In the genomic region with DNA sequence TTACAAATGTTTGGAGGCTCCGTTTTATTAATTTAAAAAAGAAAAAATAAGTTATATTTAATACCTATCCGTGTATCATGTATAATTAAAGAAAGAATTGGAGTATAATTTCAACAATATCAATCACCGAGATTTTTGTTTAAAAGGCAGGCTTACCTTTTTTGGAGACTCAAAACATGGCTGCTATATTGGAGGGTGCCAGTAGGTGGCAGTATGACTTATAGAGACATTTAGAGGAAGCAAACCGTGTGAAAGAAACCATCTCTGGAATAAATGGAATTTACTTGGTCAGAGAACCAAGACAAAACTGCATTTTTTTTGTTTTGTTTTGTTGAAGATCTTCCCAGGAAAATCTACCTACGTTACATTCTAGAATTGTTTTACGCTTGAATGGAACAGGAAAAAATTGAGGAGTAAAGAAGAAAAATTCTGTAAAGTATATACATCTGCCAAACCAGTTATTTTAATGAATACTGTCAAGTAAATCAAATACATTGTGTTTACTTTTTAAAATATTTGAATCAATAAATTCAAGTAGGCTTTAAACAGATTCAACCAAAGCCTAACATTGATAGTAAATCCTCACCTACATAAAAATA, we compare ENCODE assay signal across 8 cellular contexts.
DNase-seq lines count a peak whose midpoint lies in the region; ATAC-seq and TF ChIP-seq lines count a peak whose summit lies in the region.

No MANE protein-coding gene starts in this region.

- DNase-seq in DMS 273 (lab: John Stamatoyannopoulos, UW; ENCODE audit: unreplicated experiment) (peak; percentile 85), Kasumi-1 (lab: John Stamatoyannopoulos, UW) (peak; percentile 20 to 39), cerebellar cortex (ENCODE audit: low spot score) (peak; percentile 34), mesendoderm (peak; percentile 75), amniotic stem cell (lab: John Stamatoyannopoulos, UW) (no peak)
- DNase-seq in stimulated activated naive CD8-positive, alpha-beta T cell treated with anti-CD3 and anti-CD28 coated beads, Interleukin-15, amount 100 ng/mL, for 72 hours = peak; percentile 39 to 43

- no peak overlapping the region for H3K27ac ChIP-seq in mesendoderm (ENCODE audit: low read depth, low read length)

- H3K4me2 ChIP-seq in mesendoderm (ENCODE audit: low read length) = no peak overlapping the region

- H3K4me3 ChIP-seq in WI38 (ENCODE audit: low read depth, low read length) (no peak overlapping the region), mesendoderm (ENCODE audit: low read length) (no peak overlapping the region)

- no peak overlapping the region for H3K4ac ChIP-seq in mesendoderm (ENCODE audit: low read depth, low read length)

- TF ChIP-seq CTCF in WI38 (IDR thresholded peaks at IDR 0.05; ENCODE audit: low read depth, low read length) = 0 out of 2 replicates have a peak, but pooled peaks have one; percentile 19

- no peak overlapping the region for H2BK5ac ChIP-seq in mesendoderm (ENCODE audit: low read length)

- no peaks in the 10 kb centered on the region for H3K27me3 ChIP-seq in mesendoderm (ENCODE audit: insufficient read depth, low read length, poor library complexity)

- no peak overlapping the region for H3K9ac ChIP-seq in mesendoderm (ENCODE audit: low read length)

- H2AK5ac ChIP-seq in mesendoderm (ENCODE audit: low read length) = no peak overlapping the region

- H3K56ac ChIP-seq in mesendoderm (ENCODE audit: low read length) = no peak overlapping the region

- H3K27me3 Mint-ChIP-seq in stimulated activated naive CD8-positive, alpha-beta T cell treated with anti-CD3 and anti-CD28 coated beads, Interleukin-15, amount 100 ng/mL, for 72 hours = peaks cover 13% of the 10 kb centered on the region

- no peak overlapping the region for H3K4me3 Mint-ChIP-seq in stimulated activated naive CD8-positive, alpha-beta T cell treated with anti-CD3 and anti-CD28 coated beads, Interleukin-15, amount 100 ng/mL, for 72 hours

- no peaks in the 10 kb centered on the region for H3K4me1 ChIP-seq in mesendoderm (ENCODE audit: control insufficient read depth, low read depth, low read length)

- no peaks in the 10 kb centered on the region for H3K79me2 ChIP-seq in mesendoderm (ENCODE audit: control insufficient read depth, insufficient read depth, low read length)

- no peak overlapping the region for H2BK120ac ChIP-seq in mesendoderm (ENCODE audit: low read depth, low read length)

- H4K8ac ChIP-seq in mesendoderm (ENCODE audit: low read depth, low read length) = no peak overlapping the region

- no peak overlapping the region for H3K27ac Mint-ChIP-seq in stimulated activated naive CD8-positive, alpha-beta T cell treated with anti-CD3 and anti-CD28 coated beads, Interleukin-15, amount 100 ng/mL, for 72 hours

- H3K36me3 ChIP-seq in mesendoderm (ENCODE audit: control insufficient read depth, insufficient read depth, low read length) = no peaks in the 10 kb centered on the region

- H3K23ac ChIP-seq in mesendoderm (ENCODE audit: low read length) = no peak overlapping the region

- no peaks in the 10 kb centered on the region for H3K4me1 Mint-ChIP-seq in stimulated activated naive CD8-positive, alpha-beta T cell treated with anti-CD3 and anti-CD28 coated beads, Interleukin-15, amount 100 ng/mL, for 72 hours

- WGBS in mesendoderm (ENCODE audit: extremely low coverage, insufficient coverage, low lambda C conversion rate) = no CpG with 5 or more reads among the region's 6 CpGs

- no peak overlapping the region for H2BK15ac ChIP-seq in mesendoderm (replicated peaks; ENCODE audit: low read depth)

- H4K5ac ChIP-seq in mesendoderm (ENCODE audit: low read length) = no peak overlapping the region

- H3K79me1 ChIP-seq in mesendoderm (ENCODE audit: low read length) = no peaks in the 10 kb centered on the region

- H3K9me3 Mint-ChIP-seq in stimulated activated naive CD8-positive, alpha-beta T cell treated with anti-CD3 and anti-CD28 coated beads, Interleukin-15, amount 100 ng/mL, for 72 hours = no peaks in the 10 kb centered on the region

- ATAC-seq in stimulated activated naive CD8-positive, alpha-beta T cell treated with anti-CD3 and anti-CD28 coated beads, Interleukin-15, amount 100 ng/mL, for 72 hours = no peak
- ATAC-seq in HG03342 (IDR thresholded peaks at IDR 0.05; ENCODE audit: unreplicated experiment) = no peak

- H3K18ac ChIP-seq in mesendoderm (ENCODE audit: low read length) = no peak overlapping the region
